8 cellular contexts compared by ENCODE assay signal in the genomic region with DNA sequence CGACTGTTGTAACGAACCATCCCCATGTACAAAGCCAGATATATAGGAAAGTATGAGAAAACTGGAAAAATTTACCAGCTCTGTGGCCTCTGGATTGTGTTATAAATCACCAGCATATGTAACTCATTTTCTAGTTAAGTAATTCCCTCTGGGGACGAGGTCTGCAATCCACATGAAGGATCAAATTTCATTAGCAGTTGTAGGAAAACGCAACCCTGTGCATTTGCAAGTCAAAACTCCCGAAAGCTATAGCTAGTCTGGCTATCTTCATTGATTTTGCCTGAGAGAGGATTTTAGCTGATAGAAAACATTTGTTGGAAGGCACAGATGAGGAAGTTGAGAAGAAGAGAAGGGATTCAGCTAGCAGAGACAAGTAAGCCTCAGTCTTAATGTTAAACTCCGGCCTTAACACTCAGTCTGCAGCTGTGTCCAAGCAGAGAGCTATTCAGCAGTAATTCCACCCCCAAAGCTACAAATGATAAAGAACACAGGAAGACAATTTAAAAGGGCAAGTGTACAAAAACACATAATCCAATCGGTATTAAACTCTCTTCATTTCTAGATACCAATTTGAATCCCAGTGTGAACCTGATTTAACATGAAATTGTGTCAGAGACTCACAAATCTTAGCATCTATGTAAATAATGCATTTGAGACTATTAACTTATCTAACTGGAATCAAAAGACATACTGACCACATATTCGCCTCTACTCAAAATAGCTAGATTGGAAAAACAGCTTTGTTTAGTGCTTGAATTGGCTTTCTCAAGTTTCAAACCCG. TPM values are rescaled to one million over a fixed set of nuclear protein-coding genes. Genes with fewer than 3 reads are reported as not detected.
DNase-seq lines count a peak whose midpoint lies in the region; ATAC-seq and TF ChIP-seq lines count a peak whose summit lies in the region.

No MANE protein-coding gene starts in this region.

- no peak for TF ChIP-seq CTCF in thoracic aorta (IDR thresholded peaks at IDR 0.05)

- peak; percentile 45 to 90 (median 76) for DNase-seq in NCI-H1417 (lab: John Stamatoyannopoulos, UW)
- DNase-seq in NCI-H1417 treated with DMSO at 0.1 percent for 48 hours (lab: John Stamatoyannopoulos, UW), result no peak
- DNase-seq in NCI-H128 (lab: John Stamatoyannopoulos, UW; ENCODE audit: unreplicated experiment), result peak; percentile 11
- DNase-seq in thoracic aorta (ENCODE audit: low spot score), result no peak
- DNase-seq in stimulated activated naive CD4-positive, alpha-beta T cell treated with Interleukin-2 at 50 U/mL for 16 hours (lab: John Stamatoyannopoulos, UW), result no peak
- DNase-seq in stimulated activated CD4-positive, alpha-beta T cell treated with anti-CD3 and anti-CD28 coated beads, Interleukin-1b, Interleukin-23, amount 100 ng/mL, for 48 hours, result no peak

- H3K27me3 ChIP-seq in iPS-20b (ENCODE audit: insufficient read depth, low read length), result no peaks in the 10 kb centered on the region
- no peaks in the 10 kb centered on the region for H3K27me3 ChIP-seq in thoracic aorta (replicated peaks; ENCODE audit: insufficient read depth)

- H3K36me3 ChIP-seq in iPS-20b (ENCODE audit: insufficient read depth, low read depth, low read length), result no peaks in the 10 kb centered on the region; the same call in 1 of the 2 replicates
- H3K36me3 ChIP-seq in thoracic aorta, result no peaks in the 10 kb centered on the region

- peak overlapping the region; percentile 89 for H3K9ac ChIP-seq in iPS-20b (ENCODE audit: low read depth, low read length)

- WGBS in adipose tissue, 3 donors, result 10 to 20% (median 10%) methylated on average over 9 of the region's 9 CpGs

- H3K9me3 ChIP-seq in iPS-20b (ENCODE audit: insufficient read depth, low read depth, low read length) (no peaks in the 10 kb centered on the region), thoracic aorta (no peaks in the 10 kb centered on the region)

- H3K27ac ChIP-seq in adipose tissue (ENCODE audit: low read depth, low read length) (peak overlapping the region; percentile 57), iPS-20b (ENCODE audit: low read length) (peak overlapping the region; percentile 32), thoracic aorta (peak overlapping the region; percentile 82 to 91)

- H3K4me1 ChIP-seq in iPS-20b (ENCODE audit: insufficient read depth, low read length) (peaks cover 9% of the 10 kb centered on the region; the same call in 1 of the 2 replicates), thoracic aorta (ENCODE audit: control insufficient read depth in 1 of 2, low read depth in 2 of 2) (peaks cover 43 to 56% of the 10 kb centered on the region in 2 donors)

- peak overlapping the region; percentile 78 for H3K4me3 ChIP-seq in iPS-20b (ENCODE audit: low read length)
- peak overlapping the region; percentile 76 for H3K4me3 ChIP-seq in thoracic aorta

- no peak for ATAC-seq in thoracic aorta (ENCODE audit: insufficient number of reproducible peaks, low FRiP score, low read depth)

RNA-seq across cellular contexts. Expression of a gene that starts 54.2 kb away (rescaled TPM):
- polyA plus RNA-seq in adipose tissue, result 10 to 100 TPM; 17.0 to 26.1 (median 24.9) TPM
- 10 to 100 TPM; 34.6 to 73.5 TPM for total RNA-seq in thoracic aorta

Comparison
In these comparisons a context has a peak if more than half of its experiments do, and no peak if none do; other contexts are left out.
1. DNase-seq: peak in NCI-H1417 (3 of 3) and NCI-H128 (single experiment); none in NCI-H1417 treated with DMSO at 0.1 percent for 48 hours (single experiment), thoracic aorta (single experiment), stimulated activated naive CD4-positive, alpha-beta T cell treated with Interleukin-2 at 50 U/mL for 16 hours (single experiment) and stimulated activated CD4-positive, alpha-beta T cell treated with anti-CD3 and anti-CD28 coated beads, Interleukin-1b, Interleukin-23, amount 100 ng/mL, for 48 hours (single experiment).
2. H3K27ac ChIP-seq: peak in every context shown above with its lines; median percentile 86 in thoracic aorta; 57 in adipose tissue; 32 in iPS-20b.